8 cellular contexts compared by ENCODE assay signal in genomic region chr10:45420453-45421192, GRCh38. TPM values are rescaled to one million over a fixed set of nuclear protein-coding genes. Genes with fewer than 3 reads are reported as not detected.
DNase-seq lines count a peak whose midpoint lies in the region; ATAC-seq, FAIRE-seq and TF ChIP-seq lines count a peak whose summit lies in the region.

No MANE protein-coding gene starts in this region.

- 21 to 24% methylated on average over 16 of the region's 16 CpGs for WGBS in esophagus, 2 donors
- 11 to 12% methylated on average over 16 of the region's 16 CpGs for WGBS in pancreas, 2 donors

- ATAC-seq in Right ventricle myocardium inferior (peak; percentile 56), HG02852 (IDR thresholded peaks at IDR 0.05; ENCODE audit: unreplicated experiment) (peak; percentile 48), pancreas (peak; percentile 83 to 96 (median 92))
- peak; percentile 50 for ATAC-seq in activated CD8-positive, alpha-beta T cell treated with anti-CD3 and anti-CD28 coated beads, Interleukin-2, amount 10 ng/mL, durations not matched to agents 7 days and 5 days

- H3K4me1 Mint-ChIP-seq in activated CD8-positive, alpha-beta T cell treated with anti-CD3 and anti-CD28 coated beads, Interleukin-2, amount 10 ng/mL, durations not matched to agents 7 days and 5 days (ENCODE audit: low read depth) = peaks cover 84% of the 10 kb centered on the region

- H3K4me3 Mint-ChIP-seq in activated CD8-positive, alpha-beta T cell treated with anti-CD3 and anti-CD28 coated beads, Interleukin-2, amount 10 ng/mL, durations not matched to agents 7 days and 5 days = peak overlapping the region; percentile 99

- CTCF ChIA-PET in activated CD8-positive, alpha-beta T cell treated with anti-CD3 and anti-CD28 coated beads, Interleukin-2, amount 10 ng/mL, durations not matched to agents 7 days and 5 days (lab: Charles Lee) = interaction anchor here (1.0 to 3.7 kb wide), 8 partner anchors 15 to 609 kb away, joined by 3 to 17 read pairs (median 4); no protein-coding TSS in a partner anchor

- no peaks in the 10 kb centered on the region for H3K9me3 Mint-ChIP-seq in activated CD8-positive, alpha-beta T cell treated with anti-CD3 and anti-CD28 coated beads, Interleukin-2, amount 10 ng/mL, durations not matched to agents 7 days and 5 days (ENCODE audit: insufficient read depth)

- POLR2A ChIA-PET in activated CD8-positive, alpha-beta T cell treated with anti-CD3 and anti-CD28 coated beads, Interleukin-2, amount 10 ng/mL, durations not matched to agents 7 days and 5 days (lab: Charles Lee) = interaction anchor here (0.8 to 3.8 kb wide), 10 partner anchors 9 to 139 kb away, joined by 3 to 29 read pairs (median 5); no protein-coding TSS in a partner anchor

- DNase-seq in Right ventricle myocardium inferior (ENCODE audit: missing footprints) (peak; percentile 89), cardiac septum (ENCODE audit: low spot score) (no peak), NCI-H2081 treated with DMSO at 0.1 percent for 48 hours (lab: John Stamatoyannopoulos, UW) (peak; percentile 18), pancreas (peak; percentile 90 to 97 (median 94)), NCI-H2227 treated with DMSO at 0.1 percent for 48 hours (lab: John Stamatoyannopoulos, UW) (no peak)
- peak; percentile 82 for DNase-seq in activated CD8-positive, alpha-beta T cell treated with anti-CD3 and anti-CD28 coated beads, Interleukin-2, amount 10 ng/mL, durations not matched to agents 7 days and 5 days

- peak overlapping the region; percentile 99 for H3K27ac Mint-ChIP-seq in activated CD8-positive, alpha-beta T cell treated with anti-CD3 and anti-CD28 coated beads, Interleukin-2, amount 10 ng/mL, durations not matched to agents 7 days and 5 days

- TF ChIP-seq CTCF in pancreas (IDR thresholded peaks at IDR 0.05) = no peak

- H3K27ac ChIP-seq in esophagus (ENCODE audit: low read depth in 2 of 2, low read length in 1 of 2) (peak overlapping the region; percentile 6 to 27), pancreas (peak overlapping the region; percentile 65 to 85 (median 80))

- peaks cover 4% of the 10 kb centered on the region for H3K27me3 Mint-ChIP-seq in activated CD8-positive, alpha-beta T cell treated with anti-CD3 and anti-CD28 coated beads, Interleukin-2, amount 10 ng/mL, durations not matched to agents 7 days and 5 days (ENCODE audit: low read depth)

- H3K4me1 ChIP-seq in esophagus (ENCODE audit: control insufficient read depth in 2 of 2, insufficient read depth in 2 of 2, low read length in 1 of 2) = peaks cover 0 to 9% of the 10 kb centered on the region in 2 donors
- H3K4me1 ChIP-seq in pancreas = peaks cover 11 to 28% (median 16%) of the 10 kb centered on the region in 3 donors

- intact Hi-C loops in Right ventricle myocardium inferior (cut with DNase I) (no loop called here), cardiac septum (cut with DNase I) (no loop called here), pancreas (cut with DNase I) (no loop called here)

- H3K36me3 ChIP-seq in esophagus (ENCODE audit: control insufficient read depth in 2 of 2, insufficient read depth in 2 of 2, low read length in 1 of 2) (no peaks in the 10 kb centered on the region), pancreas (no peaks in the 10 kb centered on the region)

- H3K36me3 Mint-ChIP-seq in activated CD8-positive, alpha-beta T cell treated with anti-CD3 and anti-CD28 coated beads, Interleukin-2, amount 10 ng/mL, durations not matched to agents 7 days and 5 days (ENCODE audit: low read depth) = peaks cover 26% of the 10 kb centered on the region

- H3K9me3 ChIP-seq in esophagus (ENCODE audit: control insufficient read depth in 2 of 2, insufficient read depth in 1 of 2, low read depth in 1 of 2, low read length in 1 of 2) (no peaks in the 10 kb centered on the region), pancreas (no peaks in the 10 kb centered on the region)

- H3K4me3 ChIP-seq in esophagus (ENCODE audit: low read depth in 1 of 2, low read length in 2 of 2) (no peak overlapping the region), pancreas (peak overlapping the region in 1 of 4 donors; percentile 3)

- FAIRE-seq in pancreas (lab: Jason Lieb, UNC) = no peak

- H3K27me3 ChIP-seq in esophagus (ENCODE audit: control insufficient read depth in 1 of 2, insufficient read depth in 2 of 2, low read length in 2 of 2) = no peaks in the 10 kb centered on the region
- H3K27me3 ChIP-seq in pancreas = no peaks in the 10 kb centered on the region

RNA-seq across cellular contexts. Expression of gene ALOX5, which starts 46.6 kb away (rescaled TPM):
- total RNA-seq in Right ventricle myocardium inferior = 7.3 TPM
- 4.9 TPM for total RNA-seq in cardiac septum
- 1 to 10 TPM; 9.7 to 9.9 TPM for total RNA-seq in activated CD8-positive, alpha-beta T cell treated with anti-CD3 and anti-CD28 coated beads, Interleukin-2, amount 10 ng/mL, durations not matched to agents 7 days and 5 days
- 10 to 100 TPM in 1 of 2 donors, 1 to 10 TPM in 1; 8.3 to 12.2 TPM for polyA plus RNA-seq in esophagus
- total RNA-seq in pancreas = 10 to 100 TPM in 5 of 6 donors, 1 to 10 TPM in 1; 6.2 to 35.0 (median 30.8) TPM
- 10 to 100 TPM; 26.0 to 44.3 TPM for polyA plus RNA-seq in pancreas

Comparison
In these comparisons a context has a peak if more than half of its experiments do, and no peak if none do; other contexts are left out.
1. DNase-seq: peak in Right ventricle myocardium inferior (single experiment), NCI-H2081 treated with DMSO at 0.1 percent for 48 hours (single experiment), activated CD8-positive, alpha-beta T cell treated with anti-CD3 and anti-CD28 coated beads, Interleukin-2, amount 10 ng/mL, durations not matched to agents 7 days and 5 days (single experiment) and pancreas (6 of 6); none in cardiac septum (single experiment) and NCI-H2227 treated with DMSO at 0.1 percent for 48 hours (single experiment).
2. Peak in every context shown above with its lines, with median percentiles within 50 percentile points of each other: ATAC-seq.